21 cellular contexts compared by ENCODE assay signal in genomic region chr14:74314576-74314975, GRCh38. TPM values are rescaled to one million over a fixed set of nuclear protein-coding genes. Genes with fewer than 3 reads are reported as not detected.
"Had no signal": no experiment of that assay in that cellular context is flagged by ENCODE, and none has a peak within 500 bp of the region (broad histone marks: within the 10 kb centered on the region; RNA-seq: fewer than 3 reads in every experiment).

No MANE protein-coding gene starts in this region.

- H3K27ac ChIP-seq: epithelial cell of prostate, esophagus muscularis mucosa, gastroesophageal sphincter, pancreas, right atrium auricular region, suprapubic skin, tibial artery, upper lobe of left lung, uterus had no signal

- H3K27me3 ChIP-seq: esophagus muscularis mucosa, gastroesophageal sphincter, pancreas, right atrium auricular region, suprapubic skin, upper lobe of left lung, uterus had no signal

- ATAC-seq: effector memory CD8-positive, alpha-beta T cell; gastroesophageal sphincter; mucosa of descending colon; natural killer cell; pancreas; stimulated activated effector memory CD8-positive, alpha-beta T cell treated with anti-CD3 and anti-CD28 coated beads, Interleukin-12 subunit alpha, Interleukin-12 subunit beta, amount 100 ng/mL, for 72 hours; stimulated activated naive CD8-positive, alpha-beta T cell treated with anti-CD3 and anti-CD28 coated beads, Interleukin-15, Interleukin-2, amounts not matched to agents 100 U/mL and 50 U/mL, for 24 hours had no signal

- DNase-seq: effector memory CD8-positive, alpha-beta T cell; foreskin fibroblast; kidney; mammary epithelial cell; mucosa of descending colon; natural killer cell; occipital lobe; pancreas; stimulated activated CD4-positive, alpha-beta T cell treated with anti-CD3 and anti-CD28 coated beads, Interleukin-4, amount 100 ng/mL, for 1 hour; stimulated activated CD8-positive, alpha-beta memory T cell treated with anti-CD3 and anti-CD28 coated beads, Interleukin-4, amount 100 ng/mL, for 48 hours; stimulated activated naive CD8-positive, alpha-beta T cell treated with anti-CD3 and anti-CD28 coated beads, Interleukin-15, Interleukin-2, amounts not matched to agents 100 U/mL and 50 U/mL, for 24 hours; tibial artery; upper lobe of left lung; uterus had no signal

- H3K4me3 ChIP-seq: esophagus muscularis mucosa, gastroesophageal sphincter, mucosa of descending colon, pancreas, right atrium auricular region, suprapubic skin, tibial artery, upper lobe of left lung, uterus had no signal

- H3K36me3 ChIP-seq: esophagus muscularis mucosa, gastroesophageal sphincter, pancreas, right atrium auricular region, suprapubic skin, tibial artery, upper lobe of left lung, uterus had no signal

- H3K9me3 ChIP-seq: esophagus muscularis mucosa, gastroesophageal sphincter, mucosa of descending colon, pancreas, right atrium auricular region, suprapubic skin, tibial artery, upper lobe of left lung, uterus had no signal

- H3K4me1 ChIP-seq: esophagus muscularis mucosa, gastroesophageal sphincter, pancreas, right atrium auricular region, suprapubic skin, tibial artery, upper lobe of left lung, uterus had no signal

RNA-seq across cellular contexts. Expression of gene VRTN, which starts 33.7 kb away (rescaled TPM):
- total RNA-seq: esophagus muscularis mucosa, gastroesophageal sphincter, kidney, liver, mammary epithelial cell, natural killer cell, occipital lobe, right atrium auricular region had no signal
- polyA plus RNA-seq: liver, mammary epithelial cell had no signal
